ENCODE assay signal across 14 cellular contexts in the genomic region with DNA sequence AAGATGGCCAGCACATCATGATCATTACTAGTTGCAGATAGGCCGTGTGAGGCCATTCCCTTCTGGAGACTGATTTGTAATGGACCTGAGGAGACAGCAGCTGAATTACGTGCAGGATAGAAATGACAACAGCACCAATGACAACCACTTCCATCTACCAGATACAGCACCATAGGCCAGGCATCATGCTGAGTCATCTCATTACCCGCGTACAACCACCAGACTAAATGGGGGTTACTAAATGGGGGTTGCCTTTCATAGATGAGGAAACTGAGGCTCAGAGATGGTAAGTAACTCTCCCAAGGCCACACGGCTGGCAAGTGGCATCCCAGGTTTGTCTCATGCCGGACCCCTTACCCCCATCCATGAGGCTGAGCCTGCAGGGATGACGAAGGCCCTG. TPM values are rescaled to one million over a fixed set of nuclear protein-coding genes. Genes with fewer than 3 reads are reported as not detected.
DNase-seq lines count a peak whose midpoint lies in the region; ATAC-seq, FAIRE-seq and TF ChIP-seq lines count a peak whose summit lies in the region.
"Had no signal": no experiment of that assay in that cellular context is flagged by ENCODE, and none has a peak within 500 bp of the region (broad histone marks: within the 10 kb centered on the region; RNA-seq: fewer than 3 reads in every experiment).

No MANE protein-coding gene starts in this region.

- TF ChIP-seq EP300 in GM12878 (IDR thresholded peaks at IDR 0.05; ENCODE audit: borderline replicate concordance in 1 of 2, control insufficient read depth in 1 of 2, low read depth in 2 of 2, low read length in 2 of 2): no peak

- no peaks in the 10 kb centered on the region for H3K36me3 ChIP-seq in GM12878 (ENCODE audit: control insufficient read depth in 2 of 2, insufficient read depth in 2 of 2, low read length in 1 of 2)

- no peaks in the 10 kb centered on the region for H3K79me2 ChIP-seq in GM12878 (ENCODE audit: control insufficient read depth, insufficient read depth, low read length)

- in situ Hi-C loops in GM12878 (cut with MboI): no loop called here

- POLR2A ChIA-PET in GM12878 (lab: Charles Lee): no interaction called here

- H3K36me3 Mint-ChIP-seq in activated naive CD8-positive, alpha-beta T cell treated with anti-CD3 and anti-CD28 coated beads, Interleukin-2, amount 50 U/mL, for 24 hours (ENCODE audit: low read depth): no peaks in the 10 kb centered on the region
- no peaks in the 10 kb centered on the region for H3K36me3 Mint-ChIP-seq in activated naive CD8-positive, alpha-beta T cell treated with anti-CD3 and anti-CD28 coated beads for 36 hours

- no peak for TF ChIP-seq CTCF in GM12878 (IDR thresholded peaks at IDR 0.05 in 2 of 3, conservative IDR thresholded peaks at IDR 0.05 in 1 of 3; ENCODE audit: control insufficient read depth in 2 of 3, extremely low read depth in 1 of 3, insufficient read depth in 1 of 3, low read depth in 3 of 3, low read length in 3 of 3)

- H3K27ac ChIP-seq in GM12878 (ENCODE audit: control insufficient read depth, insufficient read depth): no peak overlapping the region

- WGBS in GM12878 (ENCODE audit: insufficient coverage, insufficient replicate concordance, low lambda C conversion rate, missing lambda C conversion rate): 11% methylated on average over 7 of the region's 7 CpGs

- no peaks in the 10 kb centered on the region; a peak in 1 of 4 replicates for H3K27me3 ChIP-seq in GM12878 (replicated peaks in 1 of 2; ENCODE audit: control insufficient read depth in 2 of 2, insufficient read depth in 2 of 2, low read length in 1 of 2)

- H3K4me1 ChIP-seq in GM12878 (ENCODE audit: control insufficient read depth, insufficient read depth, low read length): peaks cover 5% of the 10 kb centered on the region; the same call in 1 of the 2 replicates

- TF ChIP-seq RAD21 in GM12878 (IDR thresholded peaks at IDR 0.05; ENCODE audit: insufficient read depth, low read depth, low read length): no peak

- no peak overlapping the region for H3K9ac ChIP-seq in GM12878 (ENCODE audit: control insufficient read depth, insufficient read depth, low read length)

- no peaks in the 10 kb centered on the region for H4K20me1 ChIP-seq in GM12878 (ENCODE audit: control insufficient read depth, insufficient read depth)

- no peaks in the 10 kb centered on the region; the same call in 2 of the 3 replicates for H3K9me3 ChIP-seq in GM12878 (replicated peaks; ENCODE audit: control insufficient read depth, insufficient read depth, low read length)
- H3K9me3 ChIP-seq: mucosa of descending colon had no signal

- BruUV-seq in GM12878 (replicated peaks; lab: Mats Ljungman, UMichigan): no TSS peak

- CTCF ChIA-PET in GM12878 (lab: Yijun Ruan, JAX): interaction anchor here (0.6 to 1.4 kb wide), 2 partner anchors 21 to 58 kb away, joined by 3 read pairs; no protein-coding TSS in a partner anchor

- peaks cover 3% of the 10 kb centered on the region for H3K4me1 Mint-ChIP-seq in activated naive CD8-positive, alpha-beta T cell treated with anti-CD3 and anti-CD28 coated beads, Interleukin-2, amount 50 U/mL, for 24 hours
- H3K4me1 Mint-ChIP-seq in activated naive CD8-positive, alpha-beta T cell treated with anti-CD3 and anti-CD28 coated beads for 36 hours: peaks cover 5% of the 10 kb centered on the region
- peaks cover 7% of the 10 kb centered on the region for H3K4me1 Mint-ChIP-seq in stimulated activated naive CD8-positive, alpha-beta T cell treated with anti-CD3 and anti-CD28 coated beads, Interleukin-15, amount 100 ng/mL, for 72 hours

- peak; percentile 74 for FAIRE-seq in GM12878 (lab: Jason Lieb, UNC)

- RAD21 ChIA-PET in GM12878 (lab: Charles Lee; ENCODE audit: unreplicated experiment): no interaction called here

- SMC1A ChIA-PET in GM12878 (lab: Charles Lee; ENCODE audit: uncharacterized antibody, unreplicated experiment): no interaction called here

- no peak overlapping the region for H3K27ac Mint-ChIP-seq in activated naive CD8-positive, alpha-beta T cell treated with anti-CD3 and anti-CD28 coated beads, Interleukin-2, amount 50 U/mL, for 24 hours
- H3K27ac Mint-ChIP-seq in activated naive CD8-positive, alpha-beta T cell treated with anti-CD3 and anti-CD28 coated beads for 36 hours: no peak overlapping the region
- peak overlapping the region in 1 of 2 donors; percentile 14 for H3K27ac Mint-ChIP-seq in stimulated activated naive CD8-positive, alpha-beta T cell treated with anti-CD3 and anti-CD28 coated beads, Interleukin-15, amount 100 ng/mL, for 72 hours

- no peak overlapping the region for H3K4me2 ChIP-seq in GM12878 (ENCODE audit: control insufficient read depth, insufficient read depth)

- TF ChIP-seq POLR2A in GM12878 (IDR thresholded peaks at IDR 0.05; ENCODE audit: low read depth, low read length): no peak

- peak; percentile 25 for ATAC-seq in activated naive CD8-positive, alpha-beta T cell treated with anti-CD3 and anti-CD28 coated beads, Interleukin-2, amount 50 U/mL, for 24 hours
- peak; percentile 67 for ATAC-seq in HG03095 (IDR thresholded peaks at IDR 0.05; ENCODE audit: unreplicated experiment)
- ATAC-seq in GM12878: peak; percentile 71
- peak; percentile 62 for ATAC-seq in stimulated activated naive CD8-positive, alpha-beta T cell treated with anti-CD3 and anti-CD28 coated beads, Interleukin-15, amount 100 ng/mL, for 72 hours
- ATAC-seq: mucosa of descending colon had no signal

- intact Hi-C loops in GM12878 (cut with micrococcal nuclease; ENCODE audit: unreplicated experiment): no loop called here

- no peak overlapping the region for H3K4me3 ChIP-seq in GM12878
- H3K4me3 ChIP-seq: mucosa of descending colon had no signal

- peaks cover 5% of the 10 kb centered on the region for H3K27me3 Mint-ChIP-seq in activated naive CD8-positive, alpha-beta T cell treated with anti-CD3 and anti-CD28 coated beads, Interleukin-2, amount 50 U/mL, for 24 hours
- peaks cover 16% of the 10 kb centered on the region for H3K27me3 Mint-ChIP-seq in activated naive CD8-positive, alpha-beta T cell treated with anti-CD3 and anti-CD28 coated beads for 36 hours
- H3K27me3 Mint-ChIP-seq in stimulated activated naive CD8-positive, alpha-beta T cell treated with anti-CD3 and anti-CD28 coated beads, Interleukin-15, amount 100 ng/mL, for 72 hours: peaks cover 26% of the 10 kb centered on the region

- no peak for DNase-seq in activated naive CD8-positive, alpha-beta T cell treated with anti-CD3 and anti-CD28 coated beads, Interleukin-2, amount 50 U/mL, for 24 hours
- DNase-seq in activated naive CD8-positive, alpha-beta T cell treated with anti-CD3 and anti-CD28 coated beads for 36 hours: no peak
- DNase-seq in GM12878 (ENCODE audit: low read depth, low spot score) (peak; percentile 16), NCI-H2029 treated with DMSO at 0.1 percent for 48 hours (lab: John Stamatoyannopoulos, UW) (no peak), SKM-1 treated with dmso at 0.1 percent for 144 hours (lab: John Stamatoyannopoulos, UW; ENCODE audit: unreplicated experiment) (no peak)
- peak in 1 of 2 donors; percentile 25 for DNase-seq in stimulated activated naive CD8-positive, alpha-beta T cell treated with anti-CD3 and anti-CD28 coated beads, Interleukin-15, amount 100 ng/mL, for 72 hours
- no peak for DNase-seq in NK-92 treated with Interleukin-12 subunit alpha and Interleukin-12 subunit beta, amount 100 ng/mL, for 24 hours (lab: John Stamatoyannopoulos, UW)
- DNase-seq: DMS53; mucosa of descending colon; NCI-H1092; NCI-H510A; RPMI8226; stimulated activated CD4-positive, alpha-beta T cell treated with anti-CD3 and anti-CD28 coated beads, Interleukin-1b, Interleukin-23, amount 100 ng/mL, for 48 hours had no signal

- H2AFZ ChIP-seq in GM12878 (ENCODE audit: control insufficient read depth, low read depth, low read length): no peak overlapping the region

- H3K9me3 Mint-ChIP-seq in activated naive CD8-positive, alpha-beta T cell treated with anti-CD3 and anti-CD28 coated beads, Interleukin-2, amount 50 U/mL, for 24 hours: no peaks in the 10 kb centered on the region
- H3K9me3 Mint-ChIP-seq in activated naive CD8-positive, alpha-beta T cell treated with anti-CD3 and anti-CD28 coated beads for 36 hours: no peaks in the 10 kb centered on the region
- H3K9me3 Mint-ChIP-seq in stimulated activated naive CD8-positive, alpha-beta T cell treated with anti-CD3 and anti-CD28 coated beads, Interleukin-15, amount 100 ng/mL, for 72 hours: no peaks in the 10 kb centered on the region

- no peak overlapping the region for H3K4me3 Mint-ChIP-seq in activated naive CD8-positive, alpha-beta T cell treated with anti-CD3 and anti-CD28 coated beads, Interleukin-2, amount 50 U/mL, for 24 hours
- no peak overlapping the region for H3K4me3 Mint-ChIP-seq in activated naive CD8-positive, alpha-beta T cell treated with anti-CD3 and anti-CD28 coated beads for 36 hours
- H3K4me3 Mint-ChIP-seq in stimulated activated naive CD8-positive, alpha-beta T cell treated with anti-CD3 and anti-CD28 coated beads, Interleukin-15, amount 100 ng/mL, for 72 hours: no peak overlapping the region

RNA-seq across cellular contexts. Expression of a gene that starts 32.8 kb away (rescaled TPM):
- not detected for total RNA-seq in activated naive CD8-positive, alpha-beta T cell treated with anti-CD3 and anti-CD28 coated beads for 36 hours
- not detected in 2 replicates for total RNA-seq in GM12878 (2013; cell fraction: nucleolus; rRNA removed)
- total RNA-seq in GM12878 (2014; rRNA removed): not detected in 2 replicates
- not detected in 2 replicates for total RNA-seq in GM12878 (2014; rRNA removed; fragmentation: Illumina TruSeq; extraction: Trizol)
- not detected in 2 replicates for total RNA-seq in GM12878 (2021)
- polyA plus RNA-seq in GM12878 (2011; ENCODE audit: low read depth): not detected
- not detected in 2 replicates for polyA plus RNA-seq in GM12878 (2011; rRNA removed)
- not detected in 2 replicates for polyA plus RNA-seq in GM12878 (2011; cell fraction: cytosol; rRNA removed)
- polyA plus RNA-seq in GM12878 (2011; cell fraction: nucleus; rRNA removed): not detected in 2 replicates
- 0.11 TPM in 1 of 2 replicates, not detected in the other for polyA plus RNA-seq in GM12878 (2012)
- polyA plus RNA-seq in GM12878 (2014; fragmentation: Illumina TruSeq; extraction: Trizol): not detected in 2 replicates
- polyA plus RNA-seq in GM12878 (2014; fragmentation: Nextera tagmentation; extraction: Ambion mirVana): not detected
- not detected in 2 replicates for polyA plus RNA-seq in GM12878 (2014; rRNA removed)
- polyA plus RNA-seq in GM12878 (2016; fragmentation: Nextera tagmentation; extraction: Ambion mirVana): not detected
- polyA minus RNA-seq in GM12878 (2011; rRNA and poly(A)+ RNA removed): not detected in 2 replicates
- not detected in 2 replicates for polyA minus RNA-seq in GM12878 (2011; cell fraction: cytosol; rRNA and poly(A)+ RNA removed)
- polyA minus RNA-seq in GM12878 (2011; cell fraction: nucleus; rRNA and poly(A)+ RNA removed): not detected in 2 replicates

RNA-seq across cellular contexts. Expression of a gene that starts 56.6 kb away (rescaled TPM):
- not detected for total RNA-seq in activated naive CD8-positive, alpha-beta T cell treated with anti-CD3 and anti-CD28 coated beads for 36 hours
- total RNA-seq in GM12878 (2013; cell fraction: nucleolus; rRNA removed): not detected in 2 replicates
- not detected in 2 replicates for total RNA-seq in GM12878 (2014; rRNA removed)
- total RNA-seq in GM12878 (2014; rRNA removed; fragmentation: Illumina TruSeq; extraction: Trizol): not detected in 2 replicates
- total RNA-seq in GM12878 (2021): not detected in 2 replicates
- not detected for polyA plus RNA-seq in GM12878 (2011; ENCODE audit: low read depth)
- 0.07 and 0.10 TPM in 2 replicates for polyA plus RNA-seq in GM12878 (2011; rRNA removed)
- polyA plus RNA-seq in GM12878 (2011; cell fraction: cytosol; rRNA removed): 0.12 TPM in 1 of 2 replicates, not detected in the other
- polyA plus RNA-seq in GM12878 (2011; cell fraction: nucleus; rRNA removed): not detected in 2 replicates
- not detected in 2 replicates for polyA plus RNA-seq in GM12878 (2012)
- polyA plus RNA-seq in GM12878 (2014; fragmentation: Illumina TruSeq; extraction: Trizol): 0.04 TPM in 1 of 2 replicates, not detected in the other
- polyA plus RNA-seq in GM12878 (2014; fragmentation: Nextera tagmentation; extraction: Ambion mirVana): not detected
- polyA plus RNA-seq in GM12878 (2014; rRNA removed): not detected in 2 replicates
- polyA plus RNA-seq in GM12878 (2016; fragmentation: Nextera tagmentation; extraction: Ambion mirVana): not detected
- not detected in 2 replicates for polyA minus RNA-seq in GM12878 (2011; rRNA and poly(A)+ RNA removed)
- polyA minus RNA-seq in GM12878 (2011; cell fraction: cytosol; rRNA and poly(A)+ RNA removed): not detected in 2 replicates
- polyA minus RNA-seq in GM12878 (2011; cell fraction: nucleus; rRNA and poly(A)+ RNA removed): not detected in 2 replicates
